In genomic region chr11:9774109-9774508, GRCh38 we compare ENCODE assay signal across 9 cellular contexts.
"Had no signal": no experiment of that assay in that cellular context is flagged by ENCODE, and none has a peak within 500 bp of the region (broad histone marks: within the 10 kb centered on the region; RNA-seq: fewer than 3 reads in every experiment).

No MANE protein-coding gene starts in this region.

- H3K9me3 Mint-ChIP-seq: activated T-helper 2 cell treated with anti-CD3 and anti-CD28 coated beads, Interferon-gamma antibody, Interleukin-2, Interleukin-4, amounts not matched to agents 10 μg/mL and 5 μg/mL and 100 μg/mL, durations not matched to agents 14 hours and 24 hours and 36 hours had no signal

- DNase-seq: activated naive CD4-positive, alpha-beta T cell treated with anti-CD3 and anti-CD28 coated beads, Interleukin-2, amount 50 U/mL, for 16 hours; esophagus squamous epithelium; foreskin melanocyte; retina had no signal

- H3K27ac Mint-ChIP-seq: activated T-helper 2 cell treated with anti-CD3 and anti-CD28 coated beads, Interferon-gamma antibody, Interleukin-2, Interleukin-4, amounts not matched to agents 10 μg/mL and 5 μg/mL and 100 μg/mL, durations not matched to agents 14 hours and 24 hours and 36 hours had no signal

- H3K9me3 ChIP-seq: breast epithelium, esophagus squamous epithelium, tibial nerve had no signal

- H3K27me3 ChIP-seq: breast epithelium, esophagus squamous epithelium, tibial nerve had no signal

- ATAC-seq: activated CD4-positive, CD25-positive, alpha-beta regulatory T cell treated with anti-CD3 and anti-CD28 coated beads, Interleukin-2, amount 50 U/mL, for 24 hours had no signal

- H3K36me3 ChIP-seq: breast epithelium had no signal

- H3K27ac ChIP-seq: breast epithelium had no signal

- H3K4me1 ChIP-seq: breast epithelium had no signal

- H3K4me3 ChIP-seq: breast epithelium, esophagus squamous epithelium, smooth muscle cell, tibial nerve had no signal
